In the genomic region with DNA sequence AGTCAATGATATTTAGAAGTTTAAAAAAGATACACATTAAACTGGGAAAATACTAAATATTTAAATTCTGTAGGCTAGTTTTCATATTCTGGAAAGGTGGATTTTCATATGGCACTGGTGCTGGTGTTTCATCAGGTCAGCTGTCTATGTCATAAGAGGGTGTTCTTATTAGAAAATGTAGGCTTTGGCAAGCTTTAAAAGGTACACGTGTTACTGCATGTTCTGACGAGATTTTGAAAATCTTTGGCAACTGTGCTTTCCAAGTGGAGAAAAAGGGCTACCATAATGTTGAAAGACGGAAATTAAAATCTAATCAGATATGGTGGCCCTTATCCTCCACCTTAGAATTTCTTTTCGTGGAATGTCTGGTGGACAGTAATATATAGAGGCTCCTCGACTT, we compare ENCODE assay signal across 16 cellular contexts. TPM values are rescaled to one million over a fixed set of nuclear protein-coding genes. Genes with fewer than 3 reads are reported as not detected.
A peak's percentile ranks its signal among the peaks of the same experiment; 100 is the strongest.
DNase-seq lines count a peak whose midpoint lies in the region; ATAC-seq and TF ChIP-seq lines count a peak whose summit lies in the region.
"Had no signal": no experiment of that assay in that cellular context is flagged by ENCODE, and none has a peak within 500 bp of the region (broad histone marks: within the 10 kb centered on the region; RNA-seq: fewer than 3 reads in every experiment).

No MANE protein-coding gene starts in this region.

- H3K27me3 ChIP-seq in RWPE2 (ENCODE audit: insufficient read depth, poor library complexity, severe bottlenecking) = no peaks in the 10 kb centered on the region
- H3K27me3 ChIP-seq in mesenchymal stem cell (ENCODE audit: control insufficient read depth in 1 of 2, insufficient read depth in 1 of 2, low read length in 2 of 2) = no peaks in the 10 kb centered on the region
- no peaks in the 10 kb centered on the region for H3K27me3 ChIP-seq in upper lobe of right lung
- H3K27me3 ChIP-seq: BE2C had no signal

- H3K4ac ChIP-seq in mesenchymal stem cell (ENCODE audit: low read depth in 1 of 2, low read length in 2 of 2) = no peak overlapping the region

- H2BK5ac ChIP-seq in mesenchymal stem cell (ENCODE audit: low read depth, low read length, poor library complexity, severe bottlenecking) = no peak overlapping the region

- H3K4me1 ChIP-seq in RWPE2 (ENCODE audit: insufficient read depth, poor library complexity, severe bottlenecking) = peaks cover 32% of the 10 kb centered on the region
- no peaks in the 10 kb centered on the region for H3K4me1 ChIP-seq in mesenchymal stem cell (ENCODE audit: control insufficient read depth, insufficient read depth, low read depth, low read length)
- H3K4me1 ChIP-seq in upper lobe of right lung = no peaks in the 10 kb centered on the region
- H3K4me1 ChIP-seq: BE2C had no signal

- H3K36me3 ChIP-seq in RWPE2 (ENCODE audit: low read depth) (no peaks in the 10 kb centered on the region), mesenchymal stem cell (ENCODE audit: control insufficient read depth in 1 of 2, insufficient read depth in 2 of 2, low read depth in 1 of 2, low read length in 2 of 2) (no peaks in the 10 kb centered on the region), upper lobe of right lung (no peaks in the 10 kb centered on the region)
- H3K36me3 ChIP-seq: BE2C had no signal

- no peak overlapping the region for H3K4me2 ChIP-seq in mesenchymal stem cell (ENCODE audit: low read length, poor library complexity, severe bottlenecking)

- peaks cover 1 to 14% (median 12%) of the 10 kb centered on the region in 6 donors for H3K9me3 Mint-ChIP-seq in immature natural killer cell

- no peak overlapping the region for H3K27ac Mint-ChIP-seq in immature natural killer cell
- H3K27ac Mint-ChIP-seq: CD4-positive, alpha-beta memory T cell had no signal

- intact Hi-C loops in upper lobe of right lung (cut with DNase I) = no loop called here

- TF ChIP-seq CTCF in RWPE2 (IDR thresholded peaks at IDR 0.05; ENCODE audit: poor library complexity, severe bottlenecking) (no peak), epithelial cell of esophagus (IDR thresholded peaks at IDR 0.05; ENCODE audit: insufficient read depth, low read depth, low read length, missing control alignments) (no peak), upper lobe of right lung (IDR thresholded peaks at IDR 0.05) (no peak)

- H3K27ac ChIP-seq in RWPE2 (ENCODE audit: poor library complexity, severe bottlenecking) (peak overlapping the region; percentile 62), mesenchymal stem cell (ENCODE audit: low read length, poor library complexity, severe bottlenecking) (no peak overlapping the region), upper lobe of right lung (no peak overlapping the region)
- H3K27ac ChIP-seq: GM23248 had no signal

- DNase-seq in RWPE2 (ENCODE audit: low spot score) (no peak), epithelial cell of esophagus (ENCODE audit: low read depth) (peak; percentile 89), mesenchymal stem cell (no peak), upper lobe of right lung (no peak), SHP77 (lab: John Stamatoyannopoulos, UW) (no peak), immature natural killer cell (no peak)
- DNase-seq: BE2C; CD4-positive, alpha-beta memory T cell; DND-41; GDM1; NCI-H82; SHP77 treated with DMSO at 0.1 percent for 48 hours had no signal

- no peak overlapping the region for H2BK15ac ChIP-seq in mesenchymal stem cell (ENCODE audit: low read depth, poor library complexity, severe bottlenecking)

- H3K4me3 Mint-ChIP-seq in immature natural killer cell = no peak overlapping the region
- H3K4me3 Mint-ChIP-seq: CD4-positive, alpha-beta memory T cell had no signal

- no peak overlapping the region for H3K14ac ChIP-seq in mesenchymal stem cell (ENCODE audit: low read length in 2 of 2)

- H4K91ac ChIP-seq in mesenchymal stem cell (ENCODE audit: low read length) = no peak overlapping the region

- H3K9ac ChIP-seq in mesenchymal stem cell (ENCODE audit: low read length) = peak overlapping the region; percentile 83
- H3K9ac ChIP-seq: GM23248 had no signal

- no peak overlapping the region for H3K23ac ChIP-seq in mesenchymal stem cell (ENCODE audit: low read length in 2 of 2)

- no peak overlapping the region for H2BK12ac ChIP-seq in mesenchymal stem cell (ENCODE audit: low read length in 2 of 2)

- no peak overlapping the region for H3K18ac ChIP-seq in mesenchymal stem cell (ENCODE audit: low read depth in 1 of 2, low read length in 2 of 2)

- ATAC-seq in RWPE2 (ENCODE audit: low read depth) (peak; percentile 66), upper lobe of right lung (peak; percentile 21), HG03196 (IDR thresholded peaks at IDR 0.05; ENCODE audit: unreplicated experiment) (no peak)
- ATAC-seq: HCT116 had no signal

- no peaks in the 10 kb centered on the region for H3K79me1 ChIP-seq in mesenchymal stem cell (replicated peaks; ENCODE audit: low read length, poor library complexity, severe bottlenecking)

- no peaks in the 10 kb centered on the region for H3K4me1 Mint-ChIP-seq in immature natural killer cell
- H3K4me1 Mint-ChIP-seq: CD4-positive, alpha-beta memory T cell had no signal

- no peak overlapping the region for H4K8ac ChIP-seq in mesenchymal stem cell (ENCODE audit: low read length)

- no peak overlapping the region for H2AFZ ChIP-seq in mesenchymal stem cell (ENCODE audit: low read depth, low read length)
- H2AFZ ChIP-seq: GM23248 had no signal

- no peak overlapping the region for H3K4me3 ChIP-seq in RWPE2 (ENCODE audit: severe bottlenecking)
- H3K4me3 ChIP-seq in epithelial cell of esophagus (ENCODE audit: low read length) = no peak overlapping the region
- no peak overlapping the region for H3K4me3 ChIP-seq in mesenchymal stem cell (ENCODE audit: insufficient read depth in 1 of 2, low read depth in 1 of 2, low read length in 2 of 2)
- H3K4me3 ChIP-seq in upper lobe of right lung = no peak overlapping the region
- H3K4me3 ChIP-seq: GM23248 had no signal

- H3K9me3 ChIP-seq in RWPE2 (ENCODE audit: severe bottlenecking) (no peaks in the 10 kb centered on the region), mesenchymal stem cell (ENCODE audit: control insufficient read depth, low read length) (no peaks in the 10 kb centered on the region), upper lobe of right lung (no peaks in the 10 kb centered on the region)
- H3K9me3 ChIP-seq: BE2C had no signal

- no peak overlapping the region for H2BK120ac ChIP-seq in mesenchymal stem cell (ENCODE audit: low read depth, low read length)

- peaks cover 0 to 8% (median 0%) of the 10 kb centered on the region in 3 donors for H3K27me3 Mint-ChIP-seq in immature natural killer cell (ENCODE audit: low read depth in 3 of 3)

- WGBS in mesenchymal stem cell = 97% methylated on average over 2 of the region's 5 CpGs

- no peak overlapping the region for H2AK5ac ChIP-seq in mesenchymal stem cell (ENCODE audit: low read length, severe bottlenecking)

- H3K36me3 Mint-ChIP-seq in immature natural killer cell = peaks cover 0 to 3% (median 2%) of the 10 kb centered on the region in 3 donors

RNA-seq across cellular contexts. Expression of a gene that starts 30.0 kb away (rescaled TPM):
- not detected for polyA plus RNA-seq in mesenchymal stem cell (2013, experiment 1 of 2)
- polyA plus RNA-seq in mesenchymal stem cell (2013, experiment 2 of 2) = not detected
- 30.6 TPM for total RNA-seq in upper lobe of right lung
- under 1 TPM in 1 of 3 donors, not detected in 2; 0.11 TPM for polyA plus RNA-seq in immature natural killer cell
- total RNA-seq: CD4-positive, alpha-beta memory T cell; GM23248; HT1080 had no signal
- polyA plus RNA-seq: GM23248 had no signal
